ENCODE assay signal across 24 cellular contexts in genomic region chr2:8623576-8623957, GRCh38. TPM values are rescaled to one million over a fixed set of nuclear protein-coding genes. Genes with fewer than 3 reads are reported as not detected.
A peak's percentile ranks its signal among the peaks of the same experiment; 100 is the strongest.
DNase-seq lines count a peak whose midpoint lies in the region; ATAC-seq, FAIRE-seq and TF ChIP-seq lines count a peak whose summit lies in the region.
"Had no signal": no experiment of that assay in that cellular context is flagged by ENCODE, and none has a peak within 500 bp of the region (broad histone marks: within the 10 kb centered on the region; RNA-seq: fewer than 3 reads in every experiment).

No MANE protein-coding gene starts in this region.

- no TSS peak for BruUV-seq in HepG2 (replicated peaks; lab: Mats Ljungman, UMichigan)

- intact Hi-C loops in HepG2 (cut with micrococcal nuclease; ENCODE audit: unreplicated experiment), result loop anchor here (10.0 kb wide), 1 partner anchor 209 kb away; no protein-coding TSS in a partner anchor
- intact Hi-C loops in right lobe of liver (cut with DNase I), result no loop called here

- peak overlapping the region; percentile 41 for H2AK5ac ChIP-seq in neuronal stem cell (ENCODE audit: low read depth, low read length)

- POLR2A ChIA-PET in HepG2 (lab: Yijun Ruan, JAX), result interaction anchor here (1.3 to 8.4 kb wide), 4 partner anchors 12 to 498 kb away, joined by 3 to 354 read pairs (median 91); partner anchors contain the start of gene ID2
- POLR2A ChIA-PET in activated CD8-positive, alpha-beta T cell treated with anti-CD3 and anti-CD28 coated beads, Interleukin-2, amount 10 ng/mL, durations not matched to agents 7 days and 5 days (lab: Charles Lee), result no interaction called here

- peaks cover 11% of the 10 kb centered on the region for H3K27me3 Mint-ChIP-seq in chondrocyte (ENCODE audit: low read depth)
- H3K27me3 Mint-ChIP-seq in activated CD8-positive, alpha-beta T cell treated with anti-CD3 and anti-CD28 coated beads, Interleukin-2, amount 10 ng/mL, durations not matched to agents 7 days and 5 days (ENCODE audit: low read depth), result peaks cover 31% of the 10 kb centered on the region

- no peak for ATAC-seq in HepG2
- no peak for ATAC-seq in right lobe of liver
- ATAC-seq in activated CD8-positive, alpha-beta T cell treated with anti-CD3 and anti-CD28 coated beads, Interleukin-2, amount 10 ng/mL, durations not matched to agents 7 days and 5 days, result no peak
- ATAC-seq: GM23338, Right ventricle myocardium inferior had no signal

- no peaks in the 10 kb centered on the region for H3K9me3 ChIP-seq in HepG2 (ENCODE audit: low read length)
- H3K9me3 ChIP-seq in right lobe of liver, result no peaks in the 10 kb centered on the region
- H3K9me3 ChIP-seq in neuronal stem cell (replicated peaks in 1 of 2; ENCODE audit: control insufficient read depth in 2 of 2, insufficient read depth in 1 of 2, low read depth in 1 of 2, low read length in 2 of 2), result peaks cover 0 to 2% of the 10 kb centered on the region in 2 donors
- H3K9me3 ChIP-seq: BLaER1 treated with 17β-estradiol and CSF1 and Interleukin-3, amounts not matched to agents 10 nM and 100 nM; SJCRH30 had no signal

- no peak overlapping the region for H2BK5ac ChIP-seq in neuronal stem cell (ENCODE audit: low read length)

- CTCF ChIA-PET in HepG2 (lab: Yijun Ruan, JAX; ENCODE audit: low intra/inter-chr PET ratio, low total read pairs), result no interaction called here
- CTCF ChIA-PET in activated CD8-positive, alpha-beta T cell treated with anti-CD3 and anti-CD28 coated beads, Interleukin-2, amount 10 ng/mL, durations not matched to agents 7 days and 5 days (lab: Charles Lee), result no interaction called here

- H3K9ac ChIP-seq in HepG2 (ENCODE audit: insufficient read depth, low read depth, low read length), result no peak overlapping the region
- no peak overlapping the region for H3K9ac ChIP-seq in neuronal stem cell (ENCODE audit: low read depth, low read length, poor library complexity)
- H3K9ac ChIP-seq: BLaER1 treated with 17β-estradiol and CSF1 and Interleukin-3, amounts not matched to agents 10 nM and 100 nM had no signal

- no peak overlapping the region for H3K23ac ChIP-seq in neuronal stem cell (ENCODE audit: low read depth, low read length, poor library complexity)

- H2AFZ ChIP-seq in HepG2 (ENCODE audit: low read length) (no peak overlapping the region), neuronal stem cell (ENCODE audit: low read length) (no peak overlapping the region)
- H2AFZ ChIP-seq: PC-9 had no signal

- H3K36me3 ChIP-seq in HepG2 (replicated peaks in 1 of 2; ENCODE audit: control insufficient read depth in 1 of 2, insufficient read depth in 2 of 2, low read length in 2 of 2) (no peaks in the 10 kb centered on the region), right lobe of liver (no peaks in the 10 kb centered on the region), neuronal stem cell (replicated peaks in 1 of 2; ENCODE audit: control insufficient read depth in 2 of 2, insufficient read depth in 2 of 2, low read length in 2 of 2) (no peaks in the 10 kb centered on the region)
- H3K36me3 ChIP-seq: BLaER1 treated with 17β-estradiol and CSF1 and Interleukin-3, amounts not matched to agents 10 nM and 100 nM; SJCRH30 had no signal

- no peak overlapping the region for H3K27ac Mint-ChIP-seq in chondrocyte (ENCODE audit: unreplicated experiment)
- no peak overlapping the region for H3K27ac Mint-ChIP-seq in activated CD8-positive, alpha-beta T cell treated with anti-CD3 and anti-CD28 coated beads, Interleukin-2, amount 10 ng/mL, durations not matched to agents 7 days and 5 days
- H3K27ac Mint-ChIP-seq: CD4-positive, alpha-beta T cell; GM23338; H9 had no signal

- no peak overlapping the region for H3K27ac ChIP-seq in HepG2 (ENCODE audit: extremely low read length, insufficient read depth, low read length)
- H3K27ac ChIP-seq in right lobe of liver, result no peak overlapping the region
- no peak overlapping the region for H3K27ac ChIP-seq in neuronal stem cell (replicated peaks; ENCODE audit: low read length)
- H3K27ac ChIP-seq: BLaER1 treated with 17β-estradiol and CSF1 and Interleukin-3, amounts not matched to agents 10 nM and 100 nM; PC-9; SJCRH30 had no signal

- peak overlapping the region; percentile 46 for H3K18ac ChIP-seq in neuronal stem cell (ENCODE audit: low read length)

- H3K9me3 Mint-ChIP-seq in chondrocyte (ENCODE audit: low read depth), result no peaks in the 10 kb centered on the region
- no peaks in the 10 kb centered on the region for H3K9me3 Mint-ChIP-seq in activated CD8-positive, alpha-beta T cell treated with anti-CD3 and anti-CD28 coated beads, Interleukin-2, amount 10 ng/mL, durations not matched to agents 7 days and 5 days (ENCODE audit: insufficient read depth)
- H3K9me3 Mint-ChIP-seq: CD4-positive, alpha-beta T cell; GM23338; H9 had no signal

- in situ Hi-C loops in HepG2 (cut with HindIII; ENCODE audit: extremely low pct_ligation_motif_present, low pct_unique_long_range_greater_than_20kb), result no loop called here

- TF ChIP-seq RAD21 in HepG2 (CRISPR knock-in tag; IDR thresholded peaks at IDR 0.05), result no peak

- no peaks in the 10 kb centered on the region for H3K36me3 Mint-ChIP-seq in chondrocyte (ENCODE audit: low read depth)
- no peaks in the 10 kb centered on the region for H3K36me3 Mint-ChIP-seq in activated CD8-positive, alpha-beta T cell treated with anti-CD3 and anti-CD28 coated beads, Interleukin-2, amount 10 ng/mL, durations not matched to agents 7 days and 5 days (ENCODE audit: low read depth)

- H2BK15ac ChIP-seq in neuronal stem cell (ENCODE audit: low read length), result peak overlapping the region; percentile 82

- no peaks in the 10 kb centered on the region for H3K79me1 ChIP-seq in neuronal stem cell (ENCODE audit: low read depth, low read length)

- H4K91ac ChIP-seq in neuronal stem cell (ENCODE audit: low read depth, low read length, poor library complexity), result no peak overlapping the region

- H2BK12ac ChIP-seq in neuronal stem cell (ENCODE audit: low read length), result peak overlapping the region; percentile 59

- no peak overlapping the region for H4K8ac ChIP-seq in neuronal stem cell (ENCODE audit: low read depth, low read length)

- no peaks in the 10 kb centered on the region; a peak in 1 of 5 replicates for H3K27me3 ChIP-seq in HepG2 (ENCODE audit: control insufficient read depth in 1 of 2, insufficient read depth in 2 of 2, low read length in 2 of 2)
- H3K27me3 ChIP-seq in right lobe of liver, result no peaks in the 10 kb centered on the region
- H3K27me3 ChIP-seq in neuronal stem cell (ENCODE audit: control insufficient read depth in 3 of 3, insufficient read depth in 3 of 3, low read depth in 1 of 3, low read length in 3 of 3), result no peaks in the 10 kb centered on the region
- H3K27me3 ChIP-seq: BLaER1 treated with 17β-estradiol and CSF1 and Interleukin-3, amounts not matched to agents 10 nM and 100 nM had no signal

- H3K4me1 Mint-ChIP-seq in chondrocyte (ENCODE audit: low read depth), result no peaks in the 10 kb centered on the region
- H3K4me1 Mint-ChIP-seq in activated CD8-positive, alpha-beta T cell treated with anti-CD3 and anti-CD28 coated beads, Interleukin-2, amount 10 ng/mL, durations not matched to agents 7 days and 5 days (ENCODE audit: low read depth), result peaks cover 12% of the 10 kb centered on the region

- H3K4me1 ChIP-seq in HepG2 (ENCODE audit: insufficient read depth, low read length) (peaks cover 88% of the 10 kb centered on the region), right lobe of liver (peaks cover 0 to 41% (median 15%) of the 10 kb centered on the region in 4 donors), neuronal stem cell (ENCODE audit: control insufficient read depth in 2 of 2, insufficient read depth in 1 of 2, low read depth in 1 of 2, low read length in 2 of 2) (peaks cover 0 to 4% of the 10 kb centered on the region in 2 donors)
- H3K4me1 ChIP-seq: SJCRH30 had no signal

- no peak for TF ChIP-seq CTCF in HepG2 (CRISPR knock-in tag; IDR thresholded peaks at IDR 0.05)
- no peak for TF ChIP-seq CTCF in right lobe of liver (IDR thresholded peaks at IDR 0.05)
- no peak for TF ChIP-seq CTCF in chondrocyte (IDR thresholded peaks at IDR 0.05)

- H3K14ac ChIP-seq in neuronal stem cell (ENCODE audit: low read length), result no peak overlapping the region

- no peak for TF ChIP-seq EP300 in HepG2 (IDR thresholded peaks at IDR 0.05; ENCODE audit: low read depth in 2 of 2, low read length in 2 of 2)
- TF ChIP-seq EP300 in HepG2 (CRISPR knock-in tag; IDR thresholded peaks at IDR 0.05; ENCODE audit: borderline replicate concordance), result no peak

- no peak overlapping the region for H3K4ac ChIP-seq in neuronal stem cell (ENCODE audit: low read length)

- no peak for DNase-seq in HepG2 (ENCODE audit: low spot score)
- DNase-seq in right lobe of liver, result no peak
- peak; percentile 86 for DNase-seq in chondrocyte (ENCODE audit: low spot score)
- DNase-seq in neuronal stem cell (ENCODE audit: low spot score), result no peak
- DNase-seq in NCI-H345 (lab: John Stamatoyannopoulos, UW), result no peak
- DNase-seq in stimulated activated naive CD4-positive, alpha-beta T cell treated with Interleukin-2 at 50 U/mL for 16 hours (lab: John Stamatoyannopoulos, UW), result no peak
- DNase-seq in activated CD8-positive, alpha-beta T cell treated with anti-CD3 and anti-CD28 coated beads, Interleukin-2, amount 10 ng/mL, durations not matched to agents 7 days and 5 days, result no peak
- DNase-seq: AML-193, H9, KBM-7, MV-4-11, NCI-H1105, NCI-H1436 treated with DMSO at 0.1 percent for 48 hours, NCI-H187 treated with DMSO at 0.1 percent for 48 hours, NCI-H446 treated with DMSO at 0.1 percent for 48 hours, NCI-H526, PC-9, SJCRH30 had no signal

- H3K4me2 ChIP-seq in HepG2 (ENCODE audit: low read depth, low read length) (no peak overlapping the region), neuronal stem cell (ENCODE audit: insufficient read depth, low read length, poor library complexity, severe bottlenecking) (no peak overlapping the region)
- H3K4me2 ChIP-seq: BLaER1 treated with 17β-estradiol and CSF1 and Interleukin-3, amounts not matched to agents 10 nM and 100 nM; GM23338; PC-9 had no signal

- H3K4me3 Mint-ChIP-seq in chondrocyte (ENCODE audit: unreplicated experiment), result no peak overlapping the region
- H3K4me3 Mint-ChIP-seq in activated CD8-positive, alpha-beta T cell treated with anti-CD3 and anti-CD28 coated beads, Interleukin-2, amount 10 ng/mL, durations not matched to agents 7 days and 5 days, result no peak overlapping the region
- H3K4me3 Mint-ChIP-seq: CD4-positive, alpha-beta T cell; GM23338; H9 had no signal

- no peak for FAIRE-seq in HepG2 (lab: Jason Lieb, UNC)
- FAIRE-seq: A204.1, G401.6 had no signal

- WGBS in HepG2 (ENCODE audit: low lambda C conversion rate), result 81% methylated on average over 12 of the region's 12 CpGs
- WGBS in right lobe of liver (ENCODE audit: insufficient coverage, low coverage, low lambda C conversion rate, missing lambda C conversion rate), result 78% methylated on average over 3 of the region's 12 CpGs
- WGBS in neuronal stem cell (ENCODE audit: extremely low coverage in 2 of 2, insufficient read length in 2 of 2, insufficient replicate concordance in 1 of 2), 2 donors, result no CpG with 5 or more reads among the region's 12 CpGs

- H4K20me1 ChIP-seq in HepG2 (ENCODE audit: insufficient read depth, low read length), result no peaks in the 10 kb centered on the region
- H4K20me1 ChIP-seq: BLaER1 treated with 17β-estradiol and CSF1 and Interleukin-3, amounts not matched to agents 10 nM and 100 nM had no signal

- H3K4me3 ChIP-seq in HepG2 (replicated peaks in 1 of 3; ENCODE audit: insufficient read depth in 1 of 3, low read depth in 2 of 3, low read length in 3 of 3) (no peak overlapping the region), right lobe of liver (no peak overlapping the region), neuronal stem cell (ENCODE audit: low read length in 2 of 2) (no peak overlapping the region)
- H3K4me3 ChIP-seq: BLaER1 treated with 17β-estradiol and CSF1 and Interleukin-3, amounts not matched to agents 10 nM and 100 nM; GM23338; PC-9; SJCRH30 had no signal

- TF ChIP-seq POLR2A in HepG2 (IDR thresholded peaks at IDR 0.05; ENCODE audit: insufficient read depth in 1 of 2, low read depth in 2 of 2, low read length in 2 of 2) (no peak), right lobe of liver (IDR thresholded peaks at IDR 0.05) (no peak)

- H2BK120ac ChIP-seq in neuronal stem cell (ENCODE audit: low read depth, low read length), result peak overlapping the region; percentile 10

- H3K79me2 ChIP-seq in HepG2 (ENCODE audit: insufficient read depth, low read length), result peaks cover 21% of the 10 kb centered on the region

RNA-seq across cellular contexts. Expression of gene ID2, which starts 58.3 kb away (rescaled TPM):
- total RNA-seq in HepG2 (2016; rRNA removed; fragmentation: Illumina TruSeq; extraction: Trizol) (214 and 258 TPM in 2 replicates), right lobe of liver (100 to 1,000 TPM; 103 to 520 (median 191) TPM), chondrocyte (23.1 to 50.5 TPM (median 23.2 TPM) in 3 replicates)
- total RNA-seq in HepG2 (2016; cell fraction: cytosol; rRNA removed; fragmentation: Illumina TruSeq; extraction: Trizol; ENCODE audit: low read depth), result 123 and 125 TPM in 2 replicates
- total RNA-seq in HepG2 (2016; cell fraction: insoluble cytoplasmic fraction; rRNA removed; fragmentation: Illumina TruSeq; extraction: Trizol), result 231 and 299 TPM in 2 replicates
- total RNA-seq in HepG2 (2016; cell fraction: membrane; rRNA removed; fragmentation: Illumina TruSeq; extraction: Trizol), result 120 and 130 TPM in 2 replicates
- 161 and 168 TPM in 2 replicates for total RNA-seq in HepG2 (2016; cell fraction: nucleus; rRNA removed; fragmentation: Illumina TruSeq; extraction: Trizol)
- polyA plus RNA-seq in HepG2 (2011; rRNA removed), result 610 and 719 TPM in 2 replicates
- 553 and 655 TPM in 2 replicates for polyA plus RNA-seq in HepG2 (2011; cell fraction: cytosol; rRNA removed)
- 354 and 556 TPM in 2 replicates for polyA plus RNA-seq in HepG2 (2011; cell fraction: nucleus; rRNA removed)
- polyA plus RNA-seq in HepG2 (2012), result 144 and 150 TPM in 2 replicates
- polyA plus RNA-seq in HepG2 (2016; cell fraction: cytosol; fragmentation: Illumina TruSeq; extraction: Trizol; ENCODE audit: low read depth), result 39.6 and 40.9 TPM in 2 replicates
- 355 and 371 TPM in 2 replicates for polyA plus RNA-seq in HepG2 (2016; cell fraction: insoluble cytoplasmic fraction; fragmentation: Illumina TruSeq; extraction: Trizol; ENCODE audit: low read depth)
- polyA plus RNA-seq in HepG2 (2016; cell fraction: membrane; fragmentation: Illumina TruSeq; extraction: Trizol; ENCODE audit: low read depth), result 61.5 and 69.8 TPM in 2 replicates
- polyA plus RNA-seq in HepG2 (2016; cell fraction: nucleus; fragmentation: Illumina TruSeq; extraction: Trizol; ENCODE audit: insufficient read depth, low read depth), result 375 and 408 TPM in 2 replicates
- 143 and 451 TPM in 2 replicates for polyA minus RNA-seq in HepG2 (2011; rRNA and poly(A)+ RNA removed; ENCODE audit: low replicate concordance)
- polyA minus RNA-seq in HepG2 (2011; cell fraction: cytosol; rRNA and poly(A)+ RNA removed), result 138 and 177 TPM in 2 replicates
- polyA minus RNA-seq in HepG2 (2011; cell fraction: nucleus; rRNA and poly(A)+ RNA removed), result 115 and 276 TPM in 2 replicates
- polyA plus RNA-seq in neuronal stem cell (2013, experiment 1 of 2), result 252 TPM
- polyA plus RNA-seq in neuronal stem cell (2013, experiment 2 of 2), result 263 TPM
- total RNA-seq in activated CD8-positive, alpha-beta T cell treated with anti-CD3 and anti-CD28 coated beads, Interleukin-2, amount 10 ng/mL, durations not matched to agents 7 days and 5 days, result 100 to 1,000 TPM; 257 to 263 TPM
